12 cellular contexts compared by ENCODE assay signal in the genomic region with DNA sequence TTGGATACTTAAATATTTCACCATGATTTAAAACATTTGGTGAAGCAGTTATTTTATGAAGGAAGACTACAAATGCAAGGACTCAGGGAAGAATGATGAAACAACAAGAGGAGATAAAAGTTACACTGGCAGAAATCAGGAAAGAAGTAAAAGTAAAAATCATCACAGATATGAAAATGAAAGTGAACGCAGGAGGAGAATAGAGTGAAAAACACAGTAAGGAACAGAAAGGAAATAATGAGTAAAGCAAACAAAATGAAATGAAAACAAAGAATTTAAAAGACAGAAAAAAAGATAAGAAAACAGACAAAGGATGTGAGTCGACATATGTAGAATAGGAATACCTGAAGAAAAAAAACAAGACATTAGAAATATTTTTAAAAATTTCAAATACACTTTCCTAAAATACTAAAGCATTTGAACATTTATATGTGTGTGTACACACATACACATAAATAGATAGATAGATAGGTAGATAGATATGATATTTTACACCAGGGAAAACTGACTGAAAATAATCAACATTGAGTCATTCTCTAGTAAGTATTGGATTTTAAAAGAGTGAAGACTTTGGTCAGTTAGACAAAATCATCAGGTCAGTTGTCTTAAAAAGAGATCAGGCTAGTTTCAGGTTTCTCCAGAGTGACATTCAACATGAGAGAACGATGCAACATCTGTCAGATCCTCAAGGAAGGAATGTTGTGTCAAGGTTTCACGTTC. TPM values are rescaled to one million over a fixed set of nuclear protein-coding genes. Genes with fewer than 3 reads are reported as not detected.
DNase-seq lines count a peak whose midpoint lies in the region; ATAC-seq and TF ChIP-seq lines count a peak whose summit lies in the region.
"Had no signal": no experiment of that assay in that cellular context is flagged by ENCODE, and none has a peak within 500 bp of the region (broad histone marks: within the 10 kb centered on the region; RNA-seq: fewer than 3 reads in every experiment).

No MANE protein-coding gene starts in this region.

- no peak for TF ChIP-seq EP300 in SK-N-SH (IDR thresholded peaks at IDR 0.05; ENCODE audit: borderline replicate concordance in 1 of 2, low read depth in 1 of 2, low read length in 1 of 2)

- H3K4me3 ChIP-seq in SK-N-SH (ENCODE audit: low read depth in 2 of 2, low read length in 1 of 2) (peak overlapping the region in 1 of 2 experiments; percentile 36; a peak in 1 of 4 replicates), GM23248 (peak overlapping the region; percentile 34)

- H3K4me1 ChIP-seq in SK-N-SH (ENCODE audit: control insufficient read depth in 1 of 2, insufficient read depth in 2 of 2, low read depth in 1 of 2, low read length in 1 of 2) (peaks cover 0 to 18% of the 10 kb centered on the region in 2 experiments; a peak in 1 of 4 replicates), GM23248 (ENCODE audit: insufficient read depth) (no peaks in the 10 kb centered on the region)

- H3K9me3 ChIP-seq in SK-N-SH (no peaks in the 10 kb centered on the region), GM23248 (ENCODE audit: low read depth) (no peaks in the 10 kb centered on the region)

- peaks cover 3 to 6% of the 10 kb centered on the region in 2 experiments for H3K36me3 ChIP-seq in SK-N-SH (replicated peaks in 1 of 2; ENCODE audit: control insufficient read depth in 1 of 2, insufficient read depth in 2 of 2, low read length in 1 of 2)
- no peaks in the 10 kb centered on the region for H3K36me3 ChIP-seq in GM23248 (ENCODE audit: low read depth)

- POLR2A ChIA-PET in SK-N-SH (lab: Yijun Ruan, JAX): no interaction called here

- H3K4me2 ChIP-seq in SK-N-SH: peak overlapping the region; percentile 50
- H3K4me2 ChIP-seq in GM23248 (ENCODE audit: unreplicated experiment): peak overlapping the region; percentile 53

- CTCF ChIA-PET in SK-N-SH (lab: Yijun Ruan, JAX): no interaction called here

- peak overlapping the region; percentile 27; the same call in 1 of the 2 replicates for H3K9ac ChIP-seq in SK-N-SH
- H3K9ac ChIP-seq in GM23248: no peak overlapping the region

- H4K20me1 ChIP-seq in SK-N-SH (ENCODE audit: insufficient read depth) (no peaks in the 10 kb centered on the region), GM23248 (ENCODE audit: insufficient read depth) (no peaks in the 10 kb centered on the region)

- WGBS in SK-N-SH (ENCODE audit: low lambda C conversion rate): 75% methylated on average over 4 of the region's 4 CpGs
- WGBS in GM23248 (ENCODE audit: low coverage in 1 of 2, low lambda C conversion rate in 2 of 2, missing lambda C conversion rate in 2 of 2), 2 experiments: 53 to 70% methylated on average over 4 of the region's 4 CpGs

- H3K27ac ChIP-seq in SK-N-SH (ENCODE audit: low read depth in 2 of 2, low read length in 1 of 2) (peak overlapping the region in 1 of 2 experiments; percentile 67; a peak in 2 of 4 replicates), GM23248 (no peak overlapping the region)

- DNase-seq in SK-N-SH: no peak
- peak; percentile 1 for DNase-seq in GM23248
- no peak for DNase-seq in T-helper 2 cell treated with Interferon-gamma antibody and Interleukin-4, amounts not matched to agents 5 μg/mL and 100 μg/mL, for 36 hours (ENCODE audit: low spot score)
- peak; percentile 5 for DNase-seq in myocyte (ENCODE audit: low read depth)
- DNase-seq in SHP77 (lab: John Stamatoyannopoulos, UW): no peak
- no peak for DNase-seq in GM19238 (ENCODE audit: insufficient read length, low spot score)
- DNase-seq in NCI-H187 treated with DMSO at 0.1 percent for 48 hours (lab: John Stamatoyannopoulos, UW): no peak
- DNase-seq: ACHN, GDM1, NCI-H1436 treated with DMSO at 0.1 percent for 48 hours had no signal

- peaks cover 23% of the 10 kb centered on the region for H3K36me3 Mint-ChIP-seq in T-helper 2 cell treated with Interferon-gamma antibody and Interleukin-4, amounts not matched to agents 5 μg/mL and 100 μg/mL, for 36 hours (ENCODE audit: low read depth)

- TF ChIP-seq CTCF in SK-N-SH (IDR thresholded peaks at IDR 0.05): no peak

- H3K27ac Mint-ChIP-seq in T-helper 2 cell treated with Interferon-gamma antibody and Interleukin-4, amounts not matched to agents 5 μg/mL and 100 μg/mL, for 36 hours: peak overlapping the region; percentile 81

- peaks cover 28% of the 10 kb centered on the region for H3K4me1 Mint-ChIP-seq in T-helper 2 cell treated with Interferon-gamma antibody and Interleukin-4, amounts not matched to agents 5 μg/mL and 100 μg/mL, for 36 hours (ENCODE audit: low read depth)

- H2AFZ ChIP-seq in SK-N-SH (ENCODE audit: low read depth) (peak overlapping the region; percentile 75), GM23248 (peak overlapping the region; percentile 27; the same call in 1 of the 2 replicates)

- H3K9me2 ChIP-seq in SK-N-SH: no peaks in the 10 kb centered on the region
- H3K9me2 ChIP-seq in GM23248 (ENCODE audit: insufficient read depth): no peaks in the 10 kb centered on the region

- H3K27me3 ChIP-seq in SK-N-SH (ENCODE audit: insufficient read depth) (no peaks in the 10 kb centered on the region), GM23248 (replicated peaks; ENCODE audit: insufficient read depth) (no peaks in the 10 kb centered on the region)

- in situ Hi-C loops in GM23248 (cut with MboI): no loop called here

- no peaks in the 10 kb centered on the region for H3K9me3 Mint-ChIP-seq in T-helper 2 cell treated with Interferon-gamma antibody and Interleukin-4, amounts not matched to agents 5 μg/mL and 100 μg/mL, for 36 hours

- H3F3A ChIP-seq in SK-N-SH (replicated peaks; ENCODE audit: insufficient read depth) (peaks cover 20% of the 10 kb centered on the region), GM23248 (ENCODE audit: insufficient read depth) (peaks cover 10% of the 10 kb centered on the region; the same call in 1 of the 2 replicates)

- H3K79me2 ChIP-seq in SK-N-SH (ENCODE audit: insufficient read depth) (no peaks in the 10 kb centered on the region), GM23248 (ENCODE audit: insufficient read depth) (no peaks in the 10 kb centered on the region)

- H3K4me3 Mint-ChIP-seq in T-helper 2 cell treated with Interferon-gamma antibody and Interleukin-4, amounts not matched to agents 5 μg/mL and 100 μg/mL, for 36 hours: peak overlapping the region; percentile 69

- TF ChIP-seq RAD21 in SK-N-SH (IDR thresholded peaks at IDR 0.05; ENCODE audit: low read length): no peak

- ATAC-seq in SK-N-SH treated with all-trans-retinoic acid at 6 μM for 48 hours: no peak
- ATAC-seq: Right ventricle myocardium inferior had no signal

- no peaks in the 10 kb centered on the region for H3K27me3 Mint-ChIP-seq in T-helper 2 cell treated with Interferon-gamma antibody and Interleukin-4, amounts not matched to agents 5 μg/mL and 100 μg/mL, for 36 hours (ENCODE audit: low read depth)

TF ChIP-seq in SK-N-SH, 30 proteins besides CTCF, POLR2A, EP300 and RAD21 (continues in another document):
- no peak for TF ChIP-seq FOSL2 (IDR thresholded peaks at IDR 0.05; ENCODE audit: borderline replicate concordance, low read depth)
- no peak for TF ChIP-seq IRF3 (IDR thresholded peaks at IDR 0.05; ENCODE audit: low read depth, low read length)
- TF ChIP-seq RXRA (IDR thresholded peaks at IDR 0.05; ENCODE audit: borderline replicate concordance, low read depth): no peak

TF ChIP-seq in SK-N-SH treated with all-trans-retinoic acid at 6 μM for 48 hours, 23 proteins besides CTCF, POLR2A, EP300 and RAD21 (continues in another document):
- TF ChIP-seq TSHZ2 (CRISPR knock-in tag; IDR thresholded peaks at IDR 0.05) (no peak), TOX (CRISPR knock-in tag; IDR thresholded peaks at IDR 0.05; ENCODE audit: borderline replicate concordance) (no peak), ZFP3 (CRISPR knock-in tag; IDR thresholded peaks at IDR 0.05) (no peak), CSDC2 (CRISPR knock-in tag; IDR thresholded peaks at IDR 0.05) (no peak)

RNA-seq across cellular contexts. Expression of gene KDSR, which starts 12.1 kb away (rescaled TPM):
- polyA plus RNA-seq in SK-N-SH (2012; rRNA removed) (21.2 and 22.3 TPM in 2 replicates), GM23248 (2016; fragmentation: Nextera tagmentation; extraction: Ambion mirVana) (54.7 and 55.1 TPM in 2 replicates)
- 32.1 and 34.6 TPM in 2 replicates for polyA plus RNA-seq in SK-N-SH (2012; cell fraction: cytosol; rRNA removed)
- 18.6 and 21.6 TPM in 2 replicates for polyA plus RNA-seq in SK-N-SH (2012; cell fraction: nucleus; rRNA removed)
- 30.7 and 31.2 TPM in 2 replicates for total RNA-seq in GM23248 (2014; rRNA removed; shearing (Covaris generic))
- 32.8 and 42.3 TPM in 2 replicates for total RNA-seq in myocyte
- 33.2 TPM for polyA plus RNA-seq in myocyte (2012)

RNA-seq across cellular contexts. Expression of gene VPS4B, which starts 43.2 kb away (rescaled TPM):
- polyA plus RNA-seq in SK-N-SH (2012; rRNA removed) (15.0 and 18.0 TPM in 2 replicates), GM23248 (2016; fragmentation: Nextera tagmentation; extraction: Ambion mirVana) (43.3 and 49.2 TPM in 2 replicates)
- 20.8 and 23.5 TPM in 2 replicates for polyA plus RNA-seq in SK-N-SH (2012; cell fraction: cytosol; rRNA removed)
- 8.2 and 13.0 TPM in 2 replicates for polyA plus RNA-seq in SK-N-SH (2012; cell fraction: nucleus; rRNA removed)
- total RNA-seq in GM23248 (2014; rRNA removed; shearing (Covaris generic)): 42.4 and 45.5 TPM in 2 replicates
- 18.8 and 19.6 TPM in 2 replicates for total RNA-seq in myocyte
- polyA plus RNA-seq in myocyte (2012): 15.6 TPM

RNA-seq across cellular contexts. Expression of gene BCL2, which starts 59.5 kb away (rescaled TPM):
- polyA plus RNA-seq in SK-N-SH (2012; rRNA removed): 1.2 and 1.5 TPM in 2 replicates
- polyA plus RNA-seq in SK-N-SH (2012; cell fraction: cytosol; rRNA removed): 1.6 and 1.8 TPM in 2 replicates
- 1.3 and 1.5 TPM in 2 replicates for polyA plus RNA-seq in SK-N-SH (2012; cell fraction: nucleus; rRNA removed)
- 1.0 and 1.5 TPM in 2 replicates for total RNA-seq in GM23248 (2014; rRNA removed; shearing (Covaris generic))
- polyA plus RNA-seq in GM23248 (2016; fragmentation: Nextera tagmentation; extraction: Ambion mirVana): 0.30 and 0.39 TPM in 2 replicates
- total RNA-seq in myocyte: 2.2 and 4.2 TPM in 2 replicates
- 1.7 TPM for polyA plus RNA-seq in myocyte (2012)

Comparison
In these comparisons a context has a peak if more than half of its experiments do, and no peak if none do; other contexts are left out.
1. DNase-seq: peak in GM23248 (single experiment) and myocyte (single experiment); none in SK-N-SH (single experiment), T-helper 2 cell treated with Interferon-gamma antibody and Interleukin-4, amounts not matched to agents 5 μg/mL and 100 μg/mL, for 36 hours (single experiment), SHP77 (0 of 2), GM19238 (single experiment) and NCI-H187 treated with DMSO at 0.1 percent for 48 hours (single experiment).